In the genomic region with DNA sequence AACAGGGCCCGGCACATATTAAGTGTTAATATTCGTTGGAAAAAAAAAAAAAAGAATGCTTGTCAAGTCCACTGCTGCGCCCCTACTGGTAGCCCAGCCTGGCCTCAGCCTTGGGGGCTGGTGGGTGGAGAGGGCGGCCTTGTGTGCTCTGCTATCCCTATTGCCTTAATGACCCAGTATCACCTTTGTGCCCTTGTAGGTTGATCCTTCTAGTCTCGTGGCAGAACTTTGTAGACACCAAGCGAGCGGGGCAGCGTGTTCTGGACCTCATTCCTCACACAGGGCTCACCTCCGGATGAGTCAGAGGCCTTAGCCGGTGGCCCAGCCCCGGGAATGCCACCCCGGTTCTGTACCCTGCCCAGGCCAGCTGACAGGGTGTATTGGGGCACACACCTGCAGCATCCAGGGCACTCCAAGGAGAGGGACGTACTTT, we compare ENCODE assay signal across 7 cellular contexts. TPM values are rescaled to one million over a fixed set of nuclear protein-coding genes. Genes with fewer than 3 reads are reported as not detected.
DNase-seq lines count a peak whose midpoint lies in the region; ATAC-seq and TF ChIP-seq lines count a peak whose summit lies in the region.

No MANE protein-coding gene starts in this region.

- H3K27ac ChIP-seq in colonic mucosa (peak overlapping the region; percentile 98), mesodermal cell (ENCODE audit: low read depth, low read length, severe bottlenecking) (peak overlapping the region; percentile 99)

- TF ChIP-seq CTCF in GM10248 (IDR thresholded peaks at IDR 0.05; ENCODE audit: control extremely low read depth, extremely low read depth, low read depth, missing control alignments) (peak; percentile 6), colonic mucosa (IDR thresholded peaks at IDR 0.05) (no peak)

- CTCF ChIA-PET in GM10248 (lab: Yijun Ruan, JAX) = interaction anchor here (1.3 kb wide), 1 partner anchor 66 kb away, joined by 10 read pairs; no protein-coding TSS in a partner anchor

- ATAC-seq in HG03159 (IDR thresholded peaks at IDR 0.05; ENCODE audit: unreplicated experiment) = no peak

- H3K4me1 ChIP-seq in NT2/D1 (ENCODE audit: insufficient read depth, insufficient read length) = peaks cover 8% of the 10 kb centered on the region
- no peaks in the 10 kb centered on the region for H3K4me1 ChIP-seq in colonic mucosa
- H3K4me1 ChIP-seq in mesodermal cell (ENCODE audit: control insufficient read depth, insufficient read depth, low read length, poor library complexity, severe bottlenecking) = peaks cover 23% of the 10 kb centered on the region

- H3K36me3 ChIP-seq in NT2/D1 (ENCODE audit: insufficient read depth, insufficient read length, low read length) = peaks cover 8% of the 10 kb centered on the region
- H3K36me3 ChIP-seq in colonic mucosa = no peaks in the 10 kb centered on the region
- H3K36me3 ChIP-seq in mesodermal cell (ENCODE audit: control insufficient read depth, insufficient read depth, low read length) = peaks cover 3% of the 10 kb centered on the region

- peak overlapping the region; percentile 77 for H3K9ac ChIP-seq in NT2/D1 (ENCODE audit: insufficient read length, low read depth)
- peak overlapping the region; percentile 81 to 95 for H3K9ac ChIP-seq in colonic mucosa (ENCODE audit: low read depth in 2 of 2, low read length in 2 of 2)

- 50 to 66% methylated on average over 11 to 13 of the region's 13 CpGs for WGBS in mesodermal cell (ENCODE audit: insufficient coverage in 2 of 2), 2 experiments

- intact Hi-C loops in colonic mucosa (cut with DNase I) = no loop called here

- POLR2A ChIA-PET in GM10248 (lab: Yijun Ruan, JAX) = interaction anchor here (0.5 kb wide), 1 partner anchor 20 kb away, joined by 3 read pairs; no protein-coding TSS in a partner anchor

- H3K4me3 ChIP-seq in NT2/D1 (ENCODE audit: insufficient read length, low read depth) (peak overlapping the region; percentile 62), colonic mucosa (no peak overlapping the region), mesodermal cell (ENCODE audit: extremely low read depth, insufficient read depth, low read length, poor library complexity, severe bottlenecking) (peak overlapping the region; percentile 90)

- no peaks in the 10 kb centered on the region for H3K27me3 ChIP-seq in NT2/D1 (ENCODE audit: insufficient read depth, insufficient read length)
- H3K27me3 ChIP-seq in colonic mucosa = no peaks in the 10 kb centered on the region

- H3K9me3 ChIP-seq in NT2/D1 (ENCODE audit: insufficient read depth, low read length) (no peaks in the 10 kb centered on the region), colonic mucosa (no peaks in the 10 kb centered on the region), mesodermal cell (ENCODE audit: control insufficient read depth, low read length) (no peaks in the 10 kb centered on the region)

- DNase-seq in GM10248 (ENCODE audit: extremely low spot score) (no peak), NT2/D1 (ENCODE audit: low read depth, low spot score) (no peak), colonic mucosa (peak; percentile 36), NCI-H510A treated with DMSO at 0.1 percent for 48 hours (lab: John Stamatoyannopoulos, UW) (no peak), GM19240 (ENCODE audit: insufficient read length, low spot score) (no peak)

RNA-seq across cellular contexts. Expression of a gene that starts 1.8 kb away (rescaled TPM):
- 10 to 100 TPM; 30.0 to 43.2 TPM for total RNA-seq in colonic mucosa
- polyA plus RNA-seq in mesodermal cell (2013, experiment 1 of 2) = 25.5 TPM
- polyA plus RNA-seq in mesodermal cell (2013, experiment 2 of 2) = 24.1 TPM
